In genomic region chr17:535165-535564, GRCh38 we compare ENCODE assay signal across 3 cellular contexts.
TF ChIP-seq lines count a peak whose summit lies in the region.

No MANE protein-coding gene starts in this region.

TF ChIP-seq in HEK293, 187 proteins besides CTCF, POLR2A, EP300 and RAD21:
- TF ChIP-seq ZNF274 (IDR thresholded peaks at IDR 0.05; ENCODE audit: low read length) (no peak), ZNF274 (tag by site-specific recombination; IDR thresholded peaks at IDR 0.05; ENCODE audit: borderline replicate concordance) (no peak), WT1 (tag by site-specific recombination; IDR thresholded peaks at IDR 0.05) (peak; percentile 30; the same call in 1 of the 2 replicates), AEBP2 (tag by site-specific recombination; IDR thresholded peaks at IDR 0.05; ENCODE audit: borderline replicate concordance) (no peak)
TF ChIP-seq in HEK293: peak in this region for 1.

TF ChIP-seq in H1, 55 proteins besides CTCF, POLR2A, EP300 and RAD21:
- no peak for TF ChIP-seq YY1 (IDR thresholded peaks at IDR 0.05; ENCODE audit: low read depth, low read length)
- no peak for TF ChIP-seq BACH1 (IDR thresholded peaks at IDR 0.05; ENCODE audit: low read length)
- TF ChIP-seq RXRA (IDR thresholded peaks at IDR 0.05; ENCODE audit: insufficient read depth, low read depth, low read length) = no peak
- TF ChIP-seq ZNF274 (IDR thresholded peaks at IDR 0.05; ENCODE audit: borderline replicate concordance, extremely low read depth, low read length) = no peak
- TF ChIP-seq NANOG (IDR thresholded peaks at IDR 0.05; ENCODE audit: insufficient read depth, low read depth, low read length, poor library complexity, severe bottlenecking) = no peak
- no peak for TF ChIP-seq KDM4A (IDR thresholded peaks at IDR 0.05; ENCODE audit: low read depth, low read length, severe bottlenecking)
- no peak for TF ChIP-seq JUN (IDR thresholded peaks at IDR 0.05; ENCODE audit: low read depth, low read length)

TF ChIP-seq in SK-N-SH treated with all-trans-retinoic acid at 6 μM for 48 hours, 23 proteins besides CTCF, POLR2A, EP300 and RAD21:
- TF ChIP-seq ARNTL (CRISPR knock-in tag; IDR thresholded peaks at IDR 0.05; ENCODE audit: borderline replicate concordance, low read depth) (no peak), OSR1 (CRISPR knock-in tag; IDR thresholded peaks at IDR 0.05) (no peak), PATZ1 (CRISPR knock-in tag; IDR thresholded peaks at IDR 0.05; ENCODE audit: borderline replicate concordance) (no peak), ZC3H10 (CRISPR knock-in tag; IDR thresholded peaks at IDR 0.05) (no peak), ZFP30 (CRISPR knock-in tag; IDR thresholded peaks at IDR 0.05) (no peak)
